8 cellular contexts compared by ENCODE assay signal in the genomic region with DNA sequence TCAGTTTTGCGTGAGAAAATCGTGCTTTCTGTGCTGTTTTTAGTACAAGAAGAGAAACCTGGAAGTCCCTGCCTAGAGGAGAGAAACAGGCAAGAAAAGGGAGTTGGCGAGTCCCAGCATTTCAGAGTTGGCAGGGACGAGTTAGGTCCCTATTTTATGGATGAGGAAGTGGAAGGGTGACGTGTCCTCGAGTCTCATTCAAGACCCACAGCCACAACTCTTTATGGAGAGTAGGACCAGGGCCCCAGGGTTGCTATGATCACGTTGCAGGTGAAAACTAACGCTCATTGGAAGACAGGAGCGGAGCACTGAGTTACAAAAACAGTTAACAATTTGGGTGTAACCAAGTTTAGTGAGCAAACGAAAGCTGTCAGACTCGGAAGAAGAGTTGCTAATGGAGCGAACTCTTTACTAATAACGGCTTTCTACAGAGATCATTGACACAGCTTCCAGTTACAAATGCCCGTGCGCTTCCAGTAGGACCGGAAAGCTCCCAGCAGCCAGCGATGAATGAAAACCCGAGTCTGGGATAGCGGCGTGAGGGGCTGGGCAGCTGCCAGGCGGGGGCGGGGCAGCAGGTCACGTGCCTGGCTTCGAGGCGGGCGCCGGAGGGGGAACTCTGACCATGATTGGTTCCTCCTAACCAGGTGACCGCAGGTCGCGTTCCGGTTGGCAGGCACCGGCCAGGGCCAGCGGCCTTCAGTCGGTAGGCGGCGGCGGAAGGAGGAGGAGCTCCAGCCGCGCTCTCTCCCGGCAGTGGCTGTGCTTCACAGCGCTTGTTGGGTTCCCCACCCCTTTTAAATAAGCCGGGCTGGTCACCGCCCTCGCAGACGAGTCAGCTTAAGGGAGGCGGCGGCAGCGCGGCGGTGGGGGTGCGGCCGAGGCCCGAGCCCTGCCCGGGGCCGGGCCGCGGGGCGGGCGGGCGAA. TPM values are rescaled to one million over a fixed set of nuclear protein-coding genes. Genes with fewer than 3 reads are reported as not detected.
DNase-seq lines count a peak whose midpoint lies in the region; ATAC-seq and TF ChIP-seq lines count a peak whose summit lies in the region.

A gene (plus strand): TSS at position 827 of the 927 bp plus-strand sequence. CDS start 257 bp downstream, outside the sequence.

- peaks cover 6% of the 10 kb centered on the region for H3K36me3 Mint-ChIP-seq in nephron (ENCODE audit: low read depth)
- H3K36me3 Mint-ChIP-seq in stimulated activated naive CD8-positive, alpha-beta T cell treated with anti-CD3 and anti-CD28 coated beads, Interleukin-15, Interleukin-2, amounts not matched to agents 100 ng/mL and 50 ng/mL, for 24 hours (ENCODE audit: low read depth), result peaks cover 7% of the 10 kb centered on the region

- H3K4me3 ChIP-seq in RWPE2 (ENCODE audit: severe bottlenecking) (peak within 1 kb of the TSS; percentile 90), fibroblast of the aortic adventitia (ENCODE audit: low read depth, low read length) (peak within 1 kb of the TSS; percentile 85)

- H3K4me3 Mint-ChIP-seq in nephron, result peak within 1 kb of the TSS; percentile 97 to 99 (median 98)
- peak within 1 kb of the TSS; percentile 93 for H3K4me3 Mint-ChIP-seq in stimulated activated naive CD8-positive, alpha-beta T cell treated with anti-CD3 and anti-CD28 coated beads, Interleukin-15, Interleukin-2, amounts not matched to agents 100 ng/mL and 50 ng/mL, for 24 hours

- peak within 1 kb of the TSS; percentile 90 for H3K27ac ChIP-seq in RWPE2 (ENCODE audit: poor library complexity, severe bottlenecking)

- H3K4me1 ChIP-seq in RWPE2 (ENCODE audit: insufficient read depth, poor library complexity, severe bottlenecking), result peaks cover 14% of the 10 kb centered on the region

- no peaks in the 10 kb centered on the region for H3K9me3 ChIP-seq in RWPE2 (ENCODE audit: severe bottlenecking)

- no peaks in the 10 kb centered on the region for H3K27me3 ChIP-seq in RWPE2 (ENCODE audit: insufficient read depth, poor library complexity, severe bottlenecking)

- no peaks in the 10 kb centered on the region for H3K9me3 Mint-ChIP-seq in nephron
- H3K9me3 Mint-ChIP-seq in stimulated activated naive CD8-positive, alpha-beta T cell treated with anti-CD3 and anti-CD28 coated beads, Interleukin-15, Interleukin-2, amounts not matched to agents 100 ng/mL and 50 ng/mL, for 24 hours, result no peaks in the 10 kb centered on the region

- H3K27ac Mint-ChIP-seq in nephron, result peak within 1 kb of the TSS; percentile 45 to 88 (median 86)
- peak within 1 kb of the TSS; percentile 80 for H3K27ac Mint-ChIP-seq in stimulated activated naive CD8-positive, alpha-beta T cell treated with anti-CD3 and anti-CD28 coated beads, Interleukin-15, Interleukin-2, amounts not matched to agents 100 ng/mL and 50 ng/mL, for 24 hours

- no peak for TF ChIP-seq CTCF in RWPE2 (IDR thresholded peaks at IDR 0.05; ENCODE audit: poor library complexity, severe bottlenecking)
- TF ChIP-seq CTCF in fibroblast of the aortic adventitia (IDR thresholded peaks at IDR 0.05; ENCODE audit: insufficient read depth, low read length), result no peak
- peak in 1 of 3 experiments; percentile 21 for TF ChIP-seq CTCF in nephron (IDR thresholded peaks at IDR 0.05; ENCODE audit: unreplicated experiment in 3 of 3)

- peaks cover 10% of the 10 kb centered on the region for H3K4me1 Mint-ChIP-seq in nephron
- H3K4me1 Mint-ChIP-seq in stimulated activated naive CD8-positive, alpha-beta T cell treated with anti-CD3 and anti-CD28 coated beads, Interleukin-15, Interleukin-2, amounts not matched to agents 100 ng/mL and 50 ng/mL, for 24 hours (ENCODE audit: low read depth), result peaks cover 27% of the 10 kb centered on the region

- H3K27me3 Mint-ChIP-seq in nephron (ENCODE audit: low read depth), result no peaks in the 10 kb centered on the region
- H3K27me3 Mint-ChIP-seq in stimulated activated naive CD8-positive, alpha-beta T cell treated with anti-CD3 and anti-CD28 coated beads, Interleukin-15, Interleukin-2, amounts not matched to agents 100 ng/mL and 50 ng/mL, for 24 hours, result no peaks in the 10 kb centered on the region

- ATAC-seq in RWPE2 (ENCODE audit: low read depth), result peak; percentile 95

- H3K36me3 ChIP-seq in RWPE2 (ENCODE audit: low read depth), result peaks cover 11% of the 10 kb centered on the region

- DNase-seq in EH (ENCODE audit: low read depth) (peak; percentile 100), H4 (ENCODE audit: low spot score) (peak; percentile 98), LoVo (ENCODE audit: low spot score) (peak; percentile 98), RWPE2 (ENCODE audit: low spot score) (peak; percentile 99), fibroblast of the aortic adventitia (ENCODE audit: low read depth) (peak; percentile 99)
- DNase-seq in activated effector memory CD4-positive, alpha-beta T cell treated with anti-CD3 and anti-CD28 coated beads, Interleukin-2, amount 50 U/mL, for 16 hours, result peak; percentile 99

RNA-seq across cellular contexts. Expression of the gene that starts here (rescaled TPM):
- 1.6 and 3.3 TPM in 2 replicates for total RNA-seq in H4 (2014; rRNA removed; shearing (Covaris generic))
- total RNA-seq in fibroblast of the aortic adventitia (ENCODE audit: low replicate concordance), result 24.6 and 59.5 TPM in 2 replicates

Comparison
In these comparisons a context has a peak if more than half of its experiments do, and no peak if none do; other contexts are left out.
1. Peak in every context shown above with its lines: DNase-seq, ATAC-seq, H3K4me3 ChIP-seq and H3K27ac ChIP-seq.